8 cellular contexts compared by ENCODE assay signal in the genomic region with DNA sequence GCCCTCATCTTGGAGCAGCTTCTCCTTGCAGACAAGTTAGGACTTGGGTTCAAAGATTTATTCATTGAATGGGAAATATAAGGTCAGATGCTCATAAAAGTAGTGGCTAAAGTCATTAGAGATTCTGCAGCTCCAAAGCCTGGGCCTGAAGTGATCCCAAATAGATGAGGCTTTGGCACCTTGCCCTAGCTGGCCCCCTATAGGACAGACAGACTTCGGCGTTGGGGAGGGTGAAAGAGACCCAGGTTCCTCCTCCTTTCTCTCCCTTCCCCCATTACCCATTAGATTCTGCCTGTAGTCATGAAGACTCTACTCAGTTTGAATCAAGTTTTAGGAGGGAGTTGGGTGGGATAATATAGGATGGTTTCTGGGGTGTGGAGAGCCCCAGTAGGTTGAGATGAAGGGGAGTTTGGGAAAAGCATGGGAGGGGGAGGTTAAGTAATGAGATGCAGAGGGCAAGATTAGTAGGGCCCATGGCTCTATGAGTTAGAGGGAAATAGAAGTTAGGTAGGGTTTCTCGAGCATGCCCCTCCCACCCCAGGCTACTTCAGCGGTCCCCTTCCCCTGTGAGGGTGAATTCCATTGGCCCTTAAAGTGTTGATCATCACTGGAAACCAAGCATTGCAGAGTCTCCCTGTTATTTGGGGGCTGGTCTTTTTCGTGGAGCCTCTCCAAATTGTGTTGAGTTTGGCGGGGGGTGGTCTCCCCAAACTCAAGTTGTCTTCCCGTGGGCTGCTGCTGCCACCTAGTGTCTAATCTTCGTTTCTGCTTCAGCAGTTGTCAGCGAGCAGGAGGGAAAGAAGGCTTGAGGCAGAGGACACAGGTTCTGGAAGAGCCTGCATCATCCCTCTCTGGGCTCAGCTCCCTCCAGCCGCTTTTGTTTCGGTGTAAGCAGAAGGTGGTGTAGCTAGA. TPM values are rescaled to one million over a fixed set of nuclear protein-coding genes. Genes with fewer than 3 reads are reported as not detected.
DNase-seq lines count a peak whose midpoint lies in the region; ATAC-seq and TF ChIP-seq lines count a peak whose summit lies in the region.

No MANE protein-coding gene starts in this region.

- POLR2A ChIA-PET in PC-9 (lab: Charles Lee; ENCODE audit: unreplicated experiment) = interaction anchor here (0.5 kb wide), 1 partner anchor 154 kb away, joined by 19 read pairs; no protein-coding TSS in a partner anchor

- H3K27ac Mint-ChIP-seq in activated T-helper 1 cell treated with anti-CD3 and anti-CD28 coated beads, Interleukin-12 subunit alpha, Interleukin-12 subunit beta, Interleukin-2, Interleukin-4 antibody, amounts not matched to agents 30 ng/mL and 10 ng/mL and 1 ng/mL, durations not matched to agents 14 hours and 24 hours and 36 hours = peak overlapping the region; percentile 60
- peak overlapping the region; percentile 78 for H3K27ac Mint-ChIP-seq in progenitor cell of endocrine pancreas

- H4K20me1 ChIP-seq in PC-9 (ENCODE audit: insufficient read depth) = peaks cover 5% of the 10 kb centered on the region

- CTCF ChIA-PET in PC-9 (lab: Charles Lee) = interaction anchor here (0.5 to 3.6 kb wide), 8 partner anchors 11 to 488 kb away, joined by 3 to 31 read pairs (median 6); no protein-coding TSS in a partner anchor

- peaks cover 37% of the 10 kb centered on the region for H3K4me1 ChIP-seq in HUES48 (ENCODE audit: control insufficient read depth, insufficient read depth, low read length)
- peaks cover 13% of the 10 kb centered on the region for H3K4me1 ChIP-seq in PC-9 (replicated peaks; ENCODE audit: insufficient read depth)

- H3K79me2 ChIP-seq in PC-9 (ENCODE audit: low read depth) = peaks cover 21% of the 10 kb centered on the region

- H3K36me3 Mint-ChIP-seq in activated T-helper 1 cell treated with anti-CD3 and anti-CD28 coated beads, Interleukin-12 subunit alpha, Interleukin-12 subunit beta, Interleukin-2, Interleukin-4 antibody, amounts not matched to agents 30 ng/mL and 10 ng/mL and 1 ng/mL, durations not matched to agents 14 hours and 24 hours and 36 hours (ENCODE audit: low read depth) = no peaks in the 10 kb centered on the region
- H3K36me3 Mint-ChIP-seq in progenitor cell of endocrine pancreas (ENCODE audit: insufficient read depth) = no peaks in the 10 kb centered on the region

- H3K36me3 ChIP-seq in HUES48 (ENCODE audit: control insufficient read depth, insufficient read depth, low read length) (no peaks in the 10 kb centered on the region), PC-9 (ENCODE audit: low read depth) (no peaks in the 10 kb centered on the region)

- H3K4me3 ChIP-seq in HUES48 (ENCODE audit: low read depth, low read length) (peak overlapping the region; percentile 42; the same call in 1 of the 2 replicates), PC-9 (no peak overlapping the region), foreskin fibroblast (ENCODE audit: low read depth in 1 of 2, low read length in 2 of 2) (no peak overlapping the region)

- peak overlapping the region; percentile 89 for H3K4me3 Mint-ChIP-seq in activated T-helper 1 cell treated with anti-CD3 and anti-CD28 coated beads, Interleukin-12 subunit alpha, Interleukin-12 subunit beta, Interleukin-2, Interleukin-4 antibody, amounts not matched to agents 30 ng/mL and 10 ng/mL and 1 ng/mL, durations not matched to agents 14 hours and 24 hours and 36 hours
- H3K4me3 Mint-ChIP-seq in progenitor cell of endocrine pancreas (ENCODE audit: low read depth) = peak overlapping the region; percentile 94

- peaks cover 3% of the 10 kb centered on the region; the same call in 1 of the 2 replicates for H3F3A ChIP-seq in PC-9 (ENCODE audit: insufficient read depth, low read depth)

- H3K4me1 Mint-ChIP-seq in activated T-helper 1 cell treated with anti-CD3 and anti-CD28 coated beads, Interleukin-12 subunit alpha, Interleukin-12 subunit beta, Interleukin-2, Interleukin-4 antibody, amounts not matched to agents 30 ng/mL and 10 ng/mL and 1 ng/mL, durations not matched to agents 14 hours and 24 hours and 36 hours (ENCODE audit: low read depth) = peaks cover 20% of the 10 kb centered on the region
- peaks cover 26% of the 10 kb centered on the region for H3K4me1 Mint-ChIP-seq in progenitor cell of endocrine pancreas (ENCODE audit: low read depth)

- no peak overlapping the region for H2AFZ ChIP-seq in PC-9

- H3K27ac ChIP-seq in HUES48 (ENCODE audit: low read depth, low read length) (peak overlapping the region; percentile 61), PC-9 (no peak overlapping the region)

- H3K9me2 ChIP-seq in PC-9 (ENCODE audit: insufficient read depth) = no peaks in the 10 kb centered on the region

- H3K27me3 Mint-ChIP-seq in activated T-helper 1 cell treated with anti-CD3 and anti-CD28 coated beads, Interleukin-12 subunit alpha, Interleukin-12 subunit beta, Interleukin-2, Interleukin-4 antibody, amounts not matched to agents 30 ng/mL and 10 ng/mL and 1 ng/mL, durations not matched to agents 14 hours and 24 hours and 36 hours (ENCODE audit: insufficient read depth) = peaks cover 2% of the 10 kb centered on the region
- H3K27me3 Mint-ChIP-seq in progenitor cell of endocrine pancreas = peaks cover 6% of the 10 kb centered on the region

- no TSS peak for BruUV-seq in PC-9 (replicated peaks; lab: Mats Ljungman, UMichigan)

- H3K9ac ChIP-seq in HUES48 (ENCODE audit: low read depth, low read length) = no peak overlapping the region

- no peak overlapping the region for H3K4me2 ChIP-seq in PC-9

- H3K27me3 ChIP-seq in HUES48 (ENCODE audit: control insufficient read depth, insufficient read depth, low read length) (no peaks in the 10 kb centered on the region; the same call in 1 of the 2 replicates), PC-9 (ENCODE audit: insufficient read depth, low read depth) (no peaks in the 10 kb centered on the region)

- no peaks in the 10 kb centered on the region for H3K9me3 ChIP-seq in HUES48 (ENCODE audit: control insufficient read depth, insufficient read depth, low read length)
- no peaks in the 10 kb centered on the region for H3K9me3 ChIP-seq in PC-9 (ENCODE audit: insufficient read depth, low read depth)

- peak; percentile 90 for TF ChIP-seq CTCF in PC-9 (conservative IDR thresholded peaks at IDR 0.05)
- TF ChIP-seq CTCF in foreskin fibroblast (IDR thresholded peaks at IDR 0.05; ENCODE audit: low read depth, low read length) = peak; percentile 75
- peak; percentile 93 for TF ChIP-seq CTCF in progenitor cell of endocrine pancreas (IDR thresholded peaks at IDR 0.05; ENCODE audit: unreplicated experiment)

- DNase-seq in COR-L47 (lab: John Stamatoyannopoulos, UW) (peak; percentile 72), PC-9 (peak in 1 of 2 experiments; percentile 33), foreskin fibroblast (peak in 1 of 2 donors; percentile 78), progenitor cell of endocrine pancreas (ENCODE audit: low spot score, unreplicated experiment) (peak; percentile 45), amniotic stem cell (lab: John Stamatoyannopoulos, UW) (no peak)
- DNase-seq in activated T-helper 1 cell treated with anti-CD3 and anti-CD28 coated beads, Interleukin-12 subunit alpha, Interleukin-12 subunit beta, Interleukin-2, Interleukin-4 antibody, amounts not matched to agents 30 ng/mL and 10 ng/mL and 1 ng/mL, durations not matched to agents 14 hours and 24 hours and 36 hours (ENCODE audit: low spot score) = peak; percentile 48

- intact Hi-C loops in PC-9 (cut with micrococcal nuclease; ENCODE audit: unreplicated experiment) = loop anchor here (1.0 to 2.0 kb wide), 2 partner anchors 203 to 305 kb away; no protein-coding TSS in a partner anchor
- intact Hi-C loops in activated T-helper 1 cell treated with anti-CD3 and anti-CD28 coated beads, Interleukin-12 subunit alpha, Interleukin-12 subunit beta, Interleukin-2, Interleukin-4 antibody, amounts not matched to agents 30 ng/mL and 10 ng/mL and 1 ng/mL, durations not matched to agents 14 hours and 24 hours and 36 hours (cut with micrococcal nuclease) = loop anchor here (1.0 to 2.0 kb wide), 7 partner anchors 50 to 305 kb away; partner anchors contain the start of genes FAM76A, GPR3 and STX12

- ATAC-seq in HG03108 (IDR thresholded peaks at IDR 0.05; ENCODE audit: unreplicated experiment) = no peak

- no peaks in the 10 kb centered on the region for H3K9me3 Mint-ChIP-seq in activated T-helper 1 cell treated with anti-CD3 and anti-CD28 coated beads, Interleukin-12 subunit alpha, Interleukin-12 subunit beta, Interleukin-2, Interleukin-4 antibody, amounts not matched to agents 30 ng/mL and 10 ng/mL and 1 ng/mL, durations not matched to agents 14 hours and 24 hours and 36 hours
- no peaks in the 10 kb centered on the region for H3K9me3 Mint-ChIP-seq in progenitor cell of endocrine pancreas (ENCODE audit: low read depth)

RNA-seq across cellular contexts. Expression of gene AHDC1, which starts 2.1 kb away (rescaled TPM):
- total RNA-seq in PC-9 (2021) (45.9 and 48.8 TPM in 2 replicates), progenitor cell of endocrine pancreas (53.3 and 56.3 TPM in 2 replicates)
- 33.7 and 33.9 TPM in 2 replicates for total RNA-seq in activated T-helper 1 cell treated with anti-CD3 and anti-CD28 coated beads, Interleukin-12 subunit alpha, Interleukin-12 subunit beta, Interleukin-2, Interleukin-4 antibody, amounts not matched to agents 30 ng/mL and 10 ng/mL and 1 ng/mL, durations not matched to agents 14 hours and 24 hours and 36 hours

RNA-seq across cellular contexts. Expression of gene FGR, which starts 28.9 kb away (rescaled TPM):
- total RNA-seq in PC-9 (2021) (not detected in 2 replicates), progenitor cell of endocrine pancreas (not detected in 2 replicates)
- 0.21 and 0.27 TPM in 2 replicates for total RNA-seq in activated T-helper 1 cell treated with anti-CD3 and anti-CD28 coated beads, Interleukin-12 subunit alpha, Interleukin-12 subunit beta, Interleukin-2, Interleukin-4 antibody, amounts not matched to agents 30 ng/mL and 10 ng/mL and 1 ng/mL, durations not matched to agents 14 hours and 24 hours and 36 hours
